Comparison of ENCODE assay signal across 8 cellular contexts in genomic region chr15:40565333-40566238, GRCh38. TPM values are rescaled to one million over a fixed set of nuclear protein-coding genes. Genes with fewer than 3 reads are reported as not detected.
DNase-seq lines count a peak whose midpoint lies in the region; ATAC-seq, FAIRE-seq and TF ChIP-seq lines count a peak whose summit lies in the region.

No MANE protein-coding gene starts in this region.

- H3K9me3 Mint-ChIP-seq in MCF 10A (ENCODE audit: unreplicated experiment), result no peaks in the 10 kb centered on the region

- H3K4me1 ChIP-seq in A549 (peaks cover 8% of the 10 kb centered on the region), mononuclear cell (ENCODE audit: insufficient read depth, low read length) (peaks cover 44% of the 10 kb centered on the region)

- H3K27ac ChIP-seq in A549, result peak overlapping the region; percentile 63 to 82
- peak overlapping the region; percentile 75 for H3K27ac ChIP-seq in HL-60 (replicated peaks)

- peaks cover 23% of the 10 kb centered on the region for H3K36me3 Mint-ChIP-seq in MCF 10A (ENCODE audit: insufficient read depth, unreplicated experiment)

- CTCF ChIA-PET in A549 (lab: Yijun Ruan, JAX) (interaction anchor here (0.6 to 1.9 kb wide), 6 partner anchors 8 to 415 kb away, joined by 3 to 5 read pairs (median 4); no protein-coding TSS in a partner anchor), MCF 10A (lab: Yijun Ruan, JAX) (interaction anchor here (0.7 to 1.1 kb wide), 5 partner anchors 25 to 287 kb away, joined by 3 to 4 read pairs (median 3); partner anchors contain the start of gene BAHD1)

- peaks cover 16% of the 10 kb centered on the region for H3K4me1 Mint-ChIP-seq in MCF 10A (ENCODE audit: insufficient read depth, unreplicated experiment)

- peak overlapping the region; percentile 92 for H3K4me3 Mint-ChIP-seq in MCF 10A (ENCODE audit: unreplicated experiment)

- H3K27me3 Mint-ChIP-seq in MCF 10A (ENCODE audit: insufficient read depth, unreplicated experiment), result no peaks in the 10 kb centered on the region

- ATAC-seq in A549, result peak; percentile 2 to 6; a peak in 3 of 6 replicates
- no peak for ATAC-seq in GM21515 (IDR thresholded peaks at IDR 0.05; ENCODE audit: unreplicated experiment)
- no peak for ATAC-seq in HG03108 (IDR thresholded peaks at IDR 0.05; ENCODE audit: unreplicated experiment)

- peak overlapping the region; percentile 78 for H3K4me3 ChIP-seq in A549
- H3K4me3 ChIP-seq in HL-60 (replicated peaks; ENCODE audit: insufficient read depth, low read length), result peak overlapping the region; percentile 65
- H3K4me3 ChIP-seq in mononuclear cell (ENCODE audit: low read length), result peak overlapping the region; percentile 71

- no TSS peak for BruUV-seq in MCF 10A (replicated peaks; lab: Mats Ljungman, UMichigan)

- H3K4me2 ChIP-seq in A549, result peak overlapping the region; percentile 73

- H3K27ac Mint-ChIP-seq in MCF 10A (ENCODE audit: low read depth, unreplicated experiment), result peak overlapping the region; percentile 96

- no peak for TF ChIP-seq RAD21 in A549 (conservative IDR thresholded peaks at IDR 0.05 in 1 of 2, IDR thresholded peaks at IDR 0.05 in 1 of 2)

- intact Hi-C loops in MCF 10A (cut with micrococcal nuclease), result loop anchor here (2.0 to 10.0 kb wide), 2 partner anchors 29 to 121 kb away; partner anchors contain the start of genes BAHD1 and KNL1

- WGBS in A549 (ENCODE audit: missing lambda C conversion rate), result 19% methylated on average over 10 of the region's 20 CpGs

- TF ChIP-seq POLR2A in A549 (IDR thresholded peaks at IDR 0.05; ENCODE audit: low read length), result no peak

- no peak for TF ChIP-seq EP300 in A549 (IDR thresholded peaks at IDR 0.05)

- DNase-seq in A549 (ENCODE audit: low read depth in 1 of 2, low spot score in 1 of 2) (no peak), HL-60 (ENCODE audit: low read depth in 1 of 2, low spot score in 1 of 2) (no peak), MCF 10A (ENCODE audit: unreplicated experiment) (no peak), NCI-H187 (lab: John Stamatoyannopoulos, UW) (no peak)
- DNase-seq in activated CD4-positive, alpha-beta T cell treated with anti-CD3 and anti-CD28 coated beads, Interleukin-2, amount 50 U/mL, for 4 hours, result no peak

- no peaks in the 10 kb centered on the region for H3K27me3 ChIP-seq in HL-60 (ENCODE audit: insufficient read depth, poor library complexity, severe bottlenecking)
- no peaks in the 10 kb centered on the region for H3K27me3 ChIP-seq in mononuclear cell (ENCODE audit: insufficient read depth, low read length)

- POLR2A ChIA-PET in A549 (lab: Yijun Ruan, JAX) (interaction anchor here (0.6 to 1.5 kb wide), 3 partner anchors 23 to 442 kb away, joined by 3 to 5 read pairs (median 4); no protein-coding TSS in a partner anchor), MCF 10A (lab: Yijun Ruan, JAX) (interaction anchor here (0.6 to 1.9 kb wide), 16 partner anchors 15 to 985 kb away, joined by 3 to 12 read pairs (median 4); partner anchors contain the start of genes CHAC1, RAD51, SPINT1 and VPS18)

- H3K9me3 ChIP-seq in A549, result no peaks in the 10 kb centered on the region
- no peaks in the 10 kb centered on the region for H3K9me3 ChIP-seq in mononuclear cell (ENCODE audit: low read depth, low read length)

- no peak for FAIRE-seq in A549 (lab: Jason Lieb, UNC)

- TF ChIP-seq CTCF in A549 (IDR thresholded peaks at IDR 0.05) (no peak), HL-60 (IDR thresholded peaks at IDR 0.05; ENCODE audit: insufficient read depth, low read length) (no peak), MCF 10A (IDR thresholded peaks at IDR 0.05; ENCODE audit: unreplicated experiment) (no peak)

TF ChIP-seq in A549, 52 proteins besides CTCF, POLR2A, EP300 and RAD21:
- TF ChIP-seq EHF (CRISPR knock-in tag; IDR thresholded peaks at IDR 0.05) (no peak), FOSL2 (IDR thresholded peaks at IDR 0.05) (no peak), FOSL2 (CRISPR knock-in tag; IDR thresholded peaks at IDR 0.05) (peak; percentile 34; the same call in 1 of the 2 replicates)

RNA-seq across cellular contexts. Expression of gene CCDC32, which starts 0.7 kb away (rescaled TPM):
- polyA plus RNA-seq in A549 (2011; rRNA removed) (9.7 and 13.1 TPM in 2 replicates), A549 (2017; fragmentation: RNase III; extraction: RNeasy Plus Mini Kit Qiagen cat#74134 plus additional on column Dnase treatment) (20.6 to 27.0 TPM (median 25.0 TPM) in 3 replicates)
- polyA plus RNA-seq in A549 (2012; cell fraction: cytosol; rRNA removed), result 9.4 and 12.8 TPM in 2 replicates
- polyA plus RNA-seq in A549 (2012; cell fraction: nucleus; rRNA removed), result 3.5 and 5.8 TPM in 2 replicates
- 10.5 and 12.6 TPM in 2 replicates for polyA minus RNA-seq in A549 (2011; rRNA and poly(A)+ RNA removed)
- total RNA-seq in MCF 10A (2022) (17.9 and 18.1 TPM in 2 replicates), mononuclear cell (12.9 TPM)

RNA-seq across cellular contexts. Expression of gene RPUSD2, which starts 3.5 kb away (rescaled TPM):
- 6.7 and 7.3 TPM in 2 replicates for polyA plus RNA-seq in A549 (2011; rRNA removed)
- polyA plus RNA-seq in A549 (2012; cell fraction: cytosol; rRNA removed), result 9.0 and 10.2 TPM in 2 replicates
- polyA plus RNA-seq in A549 (2012; cell fraction: nucleus; rRNA removed), result 10.4 and 12.4 TPM in 2 replicates
- 9.6 to 10.3 TPM (median 9.9 TPM) in 3 replicates for polyA plus RNA-seq in A549 (2017; fragmentation: RNase III; extraction: RNeasy Plus Mini Kit Qiagen cat#74134 plus additional on column Dnase treatment)
- polyA minus RNA-seq in A549 (2011; rRNA and poly(A)+ RNA removed), result 13.4 and 14.3 TPM in 2 replicates
- total RNA-seq in MCF 10A (2022), result 13.4 and 13.9 TPM in 2 replicates
- total RNA-seq in mononuclear cell, result 17.4 TPM

RNA-seq across cellular contexts. Expression of gene KNL1, which starts 28.5 kb away (rescaled TPM):
- 10.5 and 13.2 TPM in 2 replicates for polyA plus RNA-seq in A549 (2011; rRNA removed)
- polyA plus RNA-seq in A549 (2012; cell fraction: cytosol; rRNA removed), result 1.3 and 1.4 TPM in 2 replicates
- 2.6 and 6.8 TPM in 2 replicates for polyA plus RNA-seq in A549 (2012; cell fraction: nucleus; rRNA removed)
- 6.3 to 7.6 TPM (median 7.5 TPM) in 3 replicates for polyA plus RNA-seq in A549 (2017; fragmentation: RNase III; extraction: RNeasy Plus Mini Kit Qiagen cat#74134 plus additional on column Dnase treatment)
- 5.9 and 7.0 TPM in 2 replicates for polyA minus RNA-seq in A549 (2011; rRNA and poly(A)+ RNA removed)
- 7.9 and 11.4 TPM in 2 replicates for total RNA-seq in MCF 10A (2022)
- 3.3 TPM for total RNA-seq in mononuclear cell

Comparison
In these comparisons a context has a peak if more than half of its experiments do, and no peak if none do; other contexts are left out.
1. ATAC-seq: peak in A549 (2 of 2); none in GM21515 (single experiment) and HG03108 (single experiment).
2. Peak in every context shown above with its lines, with median percentiles within 50 percentile points of each other: H3K4me3 ChIP-seq.